Comparison of ENCODE assay signal across 1 cellular context in genomic region chr2:26574066-26574899, GRCh38.
TF ChIP-seq lines count a peak whose summit lies in the region.

No MANE protein-coding gene starts in this region.

TF ChIP-seq in H1, 55 proteins besides CTCF, POLR2A, EP300 and RAD21:
- TF ChIP-seq EGR1 (IDR thresholded peaks at IDR 0.05; ENCODE audit: borderline replicate concordance, low read depth, low read length) (no peak), TAF7 (optimal IDR thresholded peaks at IDR 0.05; ENCODE audit: borderline replicate concordance, low read depth, low read length) (no peak), TBP (IDR thresholded peaks at IDR 0.05; ENCODE audit: low read depth, low read length) (no peak), FOSL1 (IDR thresholded peaks at IDR 0.05; ENCODE audit: insufficient read depth, low read depth, low read length) (no peak), MAFK (IDR thresholded peaks at IDR 0.05; ENCODE audit: low read depth, low read length) (no peak), SRF (IDR thresholded peaks at IDR 0.05; ENCODE audit: low read depth, low read length) (no peak), SP2 (IDR thresholded peaks at IDR 0.05; ENCODE audit: low read length) (no peak), BRCA1 (IDR thresholded peaks at IDR 0.05; ENCODE audit: low read depth, low read length) (no peak), BACH1 (IDR thresholded peaks at IDR 0.05; ENCODE audit: low read length) (no peak), PHF8 (conservative IDR thresholded peaks at IDR 0.05; ENCODE audit: low read depth, low read length) (no peak), HDAC6 (IDR thresholded peaks at IDR 0.05; ENCODE audit: low read depth, low read length) (no peak), JUND (IDR thresholded peaks at IDR 0.05; ENCODE audit: low read length) (no peak), EZH2 (IDR thresholded peaks at IDR 0.05; ENCODE audit: low read depth, low read length, severe bottlenecking) (no peak), GABPA (IDR thresholded peaks at IDR 0.05; ENCODE audit: borderline replicate concordance, insufficient read depth, low read length) (no peak)
